In the genomic region with DNA sequence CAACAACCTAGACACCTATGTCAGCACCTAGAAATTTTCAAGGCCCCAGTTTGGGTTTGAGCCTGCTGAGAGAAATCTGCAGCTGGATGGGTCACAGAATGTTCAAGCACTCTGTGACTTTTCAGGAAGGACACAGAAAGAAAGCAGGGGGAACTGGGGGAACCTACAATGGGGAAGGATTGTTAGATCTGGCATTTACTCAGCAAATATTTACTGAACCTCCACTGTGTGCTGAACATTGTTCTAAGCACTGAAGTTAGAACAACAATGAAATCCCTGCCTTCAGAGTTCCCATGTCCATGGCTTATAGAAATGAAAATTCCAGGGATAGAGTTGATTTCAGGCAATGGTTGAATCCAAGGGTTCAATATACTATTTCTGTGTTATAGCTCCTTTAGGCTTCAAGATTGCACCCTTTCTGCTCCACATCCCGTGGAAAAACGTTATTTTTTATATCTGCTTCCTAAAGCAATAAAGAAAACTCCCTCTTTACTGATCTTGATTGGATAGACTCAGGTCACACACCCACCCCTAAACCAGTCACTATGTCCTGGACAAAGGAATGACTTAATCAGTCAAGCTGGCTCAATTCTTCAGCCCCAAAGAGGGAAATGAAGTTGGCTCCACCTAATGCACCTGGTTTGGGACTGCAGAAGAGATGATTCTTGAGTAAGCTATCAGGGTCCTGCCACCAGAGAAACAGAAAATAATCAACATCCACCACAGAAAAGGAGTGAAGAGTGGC, we compare ENCODE assay signal across 29 cellular contexts.
"Had no signal": no experiment of that assay in that cellular context is flagged by ENCODE, and none has a peak within 500 bp of the region (broad histone marks: within the 10 kb centered on the region; RNA-seq: fewer than 3 reads in every experiment).

No MANE protein-coding gene starts in this region.

- H3K4me3 Mint-ChIP-seq: activated CD4-positive, alpha-beta memory T cell treated with anti-CD3 and anti-CD28 coated beads, Interleukin-2, amount 10 ng/mL, durations not matched to agents 7 days and 5 days; activated CD4-positive, alpha-beta T cell treated with anti-CD3 and anti-CD28 coated beads, Interleukin-2, amount 10 ng/mL, durations not matched to agents 7 days and 5 days; activated naive CD4-positive, alpha-beta T cell treated with anti-CD3 and anti-CD28 coated beads, Interleukin-2, amount 10 ng/mL, durations not matched to agents 7 days and 5 days; activated naive CD8-positive, alpha-beta T cell treated with anti-CD3 and anti-CD28 coated beads, Interleukin-2, amount 10 ng/mL, durations not matched to agents 7 days and 5 days; activated T-cell treated with anti-CD3 and anti-CD28 coated beads, Interleukin-2, amount 50 U/mL, for 24 hours; activated T-cell treated with anti-CD3 and anti-CD28 coated beads, Interleukin-2, amount 50 U/mL, for 72 hours; brain; effector memory CD8-positive, alpha-beta T cell had no signal

- H3K27ac ChIP-seq: ascending aorta, esophagus muscularis mucosa, foreskin keratinocyte, gastrocnemius medialis had no signal

- H3K4me1 Mint-ChIP-seq: activated CD4-positive, alpha-beta memory T cell treated with anti-CD3 and anti-CD28 coated beads, Interleukin-2, amount 10 ng/mL, durations not matched to agents 7 days and 5 days; activated CD4-positive, alpha-beta T cell treated with anti-CD3 and anti-CD28 coated beads, Interleukin-2, amount 10 ng/mL, durations not matched to agents 7 days and 5 days; activated naive CD4-positive, alpha-beta T cell treated with anti-CD3 and anti-CD28 coated beads, Interleukin-2, amount 10 ng/mL, durations not matched to agents 7 days and 5 days; activated naive CD8-positive, alpha-beta T cell treated with anti-CD3 and anti-CD28 coated beads, Interleukin-2, amount 10 ng/mL, durations not matched to agents 7 days and 5 days had no signal

- H3K36me3 Mint-ChIP-seq: activated naive CD4-positive, alpha-beta T cell treated with anti-CD3 and anti-CD28 coated beads, Interleukin-2, amount 10 ng/mL, durations not matched to agents 7 days and 5 days; activated naive CD4-positive, alpha-beta T cell treated with anti-CD3 and anti-CD28 coated beads, Interleukin-2, amount 50 U/mL, for 72 hours; activated naive CD8-positive, alpha-beta T cell treated with anti-CD3 and anti-CD28 coated beads, Interleukin-2, amount 10 ng/mL, durations not matched to agents 7 days and 5 days; brain had no signal

- DNase-seq: activated CD4-positive, alpha-beta memory T cell treated with anti-CD3 and anti-CD28 coated beads, Interleukin-2, amount 10 ng/mL, durations not matched to agents 7 days and 5 days; activated CD4-positive, alpha-beta T cell treated with anti-CD3 and anti-CD28 coated beads for 4 hours; activated CD4-positive, alpha-beta T cell treated with anti-CD3 and anti-CD28 coated beads, Interleukin-2, amount 10 ng/mL, durations not matched to agents 7 days and 5 days; activated CD4-positive, alpha-beta T cell treated with anti-CD3 and anti-CD28 coated beads, Interleukin-2, amount 50 U/mL, for 4 hours; activated CD4-positive, CD25-positive, alpha-beta regulatory T cell; activated CD4-positive, CD25-positive, alpha-beta regulatory T cell treated with anti-CD3 and anti-CD28 coated beads, Interleukin-2, amount 50 U/mL, for 72 hours; activated CD8-positive, alpha-beta memory T cell treated with anti-CD3 and anti-CD28 coated beads, Interleukin-2, amount 50 U/mL, for 48 hours; activated gamma-delta T cell; activated naive CD4-positive, alpha-beta T cell; activated naive CD4-positive, alpha-beta T cell treated with anti-CD3 and anti-CD28 coated beads, Interleukin-2, amount 10 ng/mL, durations not matched to agents 7 days and 5 days; activated naive CD8-positive, alpha-beta T cell treated with anti-CD3 and anti-CD28 coated beads, Interleukin-2, amount 10 ng/mL, durations not matched to agents 7 days and 5 days; activated T-cell treated with anti-CD3 and anti-CD28 coated beads for 4 hours; activated T-cell treated with anti-CD3 and anti-CD28 coated beads, Interleukin-2, amount 50 U/mL, for 24 hours; activated T-cell treated with anti-CD3 and anti-CD28 coated beads, Interleukin-2, amount 50 U/mL, for 72 hours; caudate nucleus; cortex of kidney; dermis blood vessel endothelial cell; effector CD4-positive, alpha-beta T cell; effector memory CD8-positive, alpha-beta T cell; erythroblast; foreskin keratinocyte; gastrocnemius medialis; glutamatergic neuron; T-helper 2 cell had no signal

- H3K27me3 Mint-ChIP-seq: activated CD4-positive, alpha-beta memory T cell treated with anti-CD3 and anti-CD28 coated beads, Interleukin-2, amount 10 ng/mL, durations not matched to agents 7 days and 5 days; activated CD4-positive, alpha-beta T cell treated with anti-CD3 and anti-CD28 coated beads, Interleukin-2, amount 10 ng/mL, durations not matched to agents 7 days and 5 days; activated naive CD4-positive, alpha-beta T cell treated with anti-CD3 and anti-CD28 coated beads, Interleukin-2, amount 10 ng/mL, durations not matched to agents 7 days and 5 days had no signal

- H3K4me3 ChIP-seq: ascending aorta, esophagus muscularis mucosa, gastrocnemius medialis had no signal

- H3K9me3 ChIP-seq: ascending aorta, esophagus muscularis mucosa, gastrocnemius medialis had no signal

- ATAC-seq: activated naive CD4-positive, alpha-beta T cell treated with anti-CD3 and anti-CD28 coated beads, Interleukin-2, amount 50 U/mL, for 72 hours; activated T-cell treated with anti-CD3 and anti-CD28 coated beads, Interleukin-2, amount 50 U/mL, for 72 hours; effector memory CD8-positive, alpha-beta T cell; foreskin keratinocyte; gastrocnemius medialis had no signal

- H3K27me3 ChIP-seq: ascending aorta, esophagus muscularis mucosa, gastrocnemius medialis had no signal

- H3K27ac Mint-ChIP-seq: activated CD4-positive, alpha-beta memory T cell treated with anti-CD3 and anti-CD28 coated beads, Interleukin-2, amount 10 ng/mL, durations not matched to agents 7 days and 5 days; activated CD4-positive, alpha-beta T cell treated with anti-CD3 and anti-CD28 coated beads, Interleukin-2, amount 10 ng/mL, durations not matched to agents 7 days and 5 days; activated naive CD4-positive, alpha-beta T cell treated with anti-CD3 and anti-CD28 coated beads, Interleukin-2, amount 10 ng/mL, durations not matched to agents 7 days and 5 days; activated naive CD8-positive, alpha-beta T cell treated with anti-CD3 and anti-CD28 coated beads, Interleukin-2, amount 10 ng/mL, durations not matched to agents 7 days and 5 days; activated T-cell treated with anti-CD3 and anti-CD28 coated beads, Interleukin-2, amount 50 U/mL, for 24 hours; activated T-cell treated with anti-CD3 and anti-CD28 coated beads, Interleukin-2, amount 50 U/mL, for 72 hours; brain; effector memory CD8-positive, alpha-beta T cell had no signal

- H3K36me3 ChIP-seq: ascending aorta, esophagus muscularis mucosa, gastrocnemius medialis had no signal

- H3K4me1 ChIP-seq: ascending aorta, esophagus muscularis mucosa, gastrocnemius medialis had no signal

- H3K9me3 Mint-ChIP-seq: activated CD4-positive, alpha-beta memory T cell treated with anti-CD3 and anti-CD28 coated beads, Interleukin-2, amount 10 ng/mL, durations not matched to agents 7 days and 5 days; activated CD4-positive, alpha-beta T cell treated with anti-CD3 and anti-CD28 coated beads, Interleukin-2, amount 10 ng/mL, durations not matched to agents 7 days and 5 days; activated naive CD4-positive, alpha-beta T cell treated with anti-CD3 and anti-CD28 coated beads, Interleukin-2, amount 10 ng/mL, durations not matched to agents 7 days and 5 days; activated T-cell treated with anti-CD3 and anti-CD28 coated beads, Interleukin-2, amount 50 U/mL, for 24 hours; brain had no signal

- FAIRE-seq: colon had no signal
